ENCODE assay signal across 7 cellular contexts in genomic region chr3:116946376-116946775, GRCh38.
"Had no signal": no experiment of that assay in that cellular context is flagged by ENCODE, and none has a peak within 500 bp of the region (broad histone marks: within the 10 kb centered on the region; RNA-seq: fewer than 3 reads in every experiment).

No MANE protein-coding gene starts in this region.

- H3K9ac ChIP-seq: GM23248 had no signal

- DNase-seq: GM23248, GOT3, H7, HFFc6 had no signal

- H3K4me3 ChIP-seq: GM23248, HAP-1 had no signal

- H3K36me3 ChIP-seq: HAP-1 had no signal

- H3K4me1 Mint-ChIP-seq: IgD-negative memory B cell had no signal

- H3K4me3 Mint-ChIP-seq: HFFc6, IgD-negative memory B cell had no signal

- H3K4me1 ChIP-seq: HAP-1 had no signal

- H3K9me3 ChIP-seq: HAP-1 had no signal

- H3K27me3 Mint-ChIP-seq: IgD-negative memory B cell had no signal

- H3K27ac ChIP-seq: GM23248, HL-60 had no signal

- H2AFZ ChIP-seq: GM23248 had no signal

- H3K27ac Mint-ChIP-seq: HFFc6, IgD-negative memory B cell had no signal
